In the genomic region with DNA sequence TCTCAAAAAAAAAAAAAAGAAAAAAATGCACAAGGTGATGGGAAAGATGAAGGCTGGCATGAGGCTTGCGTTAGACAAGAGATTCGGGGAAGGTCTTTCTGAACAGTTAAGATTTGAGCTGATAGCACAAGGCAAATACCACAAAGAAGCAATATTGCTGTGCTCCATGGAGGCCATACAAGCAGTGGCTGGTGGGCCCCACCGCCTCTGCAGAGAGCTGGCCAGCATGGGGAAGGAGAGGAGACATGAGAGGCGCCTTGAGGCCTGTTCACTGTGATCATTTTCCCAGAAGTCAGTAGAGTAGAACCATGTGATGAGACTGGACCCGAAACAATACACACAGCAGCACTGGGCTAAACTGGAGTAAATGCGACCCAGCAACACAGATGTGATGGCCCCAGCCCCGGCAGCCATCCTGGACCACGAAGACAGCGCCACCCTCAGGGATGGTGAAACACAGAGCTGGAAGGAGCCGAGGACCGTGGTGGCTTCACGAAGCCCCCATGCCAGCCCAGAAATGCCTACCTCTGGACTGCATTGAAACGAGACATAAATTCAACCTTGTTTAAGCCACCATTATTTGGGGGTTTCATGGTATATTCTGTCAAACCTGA, we compare ENCODE assay signal across 21 cellular contexts.
"Had no signal": no experiment of that assay in that cellular context is flagged by ENCODE, and none has a peak within 500 bp of the region (broad histone marks: within the 10 kb centered on the region; RNA-seq: fewer than 3 reads in every experiment).

No MANE protein-coding gene starts in this region.

- H3K36me3 ChIP-seq: gastrocnemius medialis, ovary, right atrium auricular region, uterus had no signal

- ATAC-seq: gastrocnemius medialis; heart right ventricle; left lobe of liver; naive thymus-derived CD8-positive, alpha-beta T cell had no signal

- H3K9me3 Mint-ChIP-seq: naive thymus-derived CD8-positive, alpha-beta T cell; type B pancreatic cell had no signal

- DNase-seq: cortex of kidney; dorsolateral prefrontal cortex; effector CD8-positive, alpha-beta T cell; gastrocnemius medialis; heart right ventricle; hypothalamus; kidney glomerular epithelial cell; mammary epithelial cell; naive thymus-derived CD8-positive, alpha-beta T cell; nucleus accumbens; sigmoid colon; stimulated activated CD4-positive, alpha-beta T cell treated with anti-CD3 and anti-CD28 coated beads, Interleukin-12 subunit alpha, Interleukin-12 subunit beta, amount 100 ng/mL, for 4 hours; stimulated activated naive CD4-positive, alpha-beta T cell treated with Interleukin-2 at 50 U/mL for 16 hours; uterus had no signal

- H3K27ac Mint-ChIP-seq: type B pancreatic cell had no signal

- H3K4me3 Mint-ChIP-seq: naive thymus-derived CD8-positive, alpha-beta T cell; type B pancreatic cell had no signal

- H3K9me3 ChIP-seq: esophagus muscularis mucosa, gastrocnemius medialis, heart right ventricle, ovary, right atrium auricular region, sigmoid colon, uterus had no signal

- H3K27me3 ChIP-seq: dorsolateral prefrontal cortex, esophagus muscularis mucosa, gastrocnemius medialis, heart right ventricle, ovary, right atrium auricular region, sigmoid colon, uterus had no signal

- H3K27me3 Mint-ChIP-seq: naive thymus-derived CD8-positive, alpha-beta T cell; type B pancreatic cell had no signal

- H3K27ac ChIP-seq: dorsolateral prefrontal cortex, epithelial cell of prostate, esophagus muscularis mucosa, gastrocnemius medialis, heart right ventricle, ovary, right atrium auricular region, sigmoid colon, skin epidermis, uterus had no signal

- H3K4me3 ChIP-seq: dorsolateral prefrontal cortex, esophagus muscularis mucosa, gastrocnemius medialis, heart right ventricle, ovary, right atrium auricular region, sigmoid colon, skin epidermis, uterus had no signal
